ENCODE assay signal across 8 cellular contexts in the genomic region with DNA sequence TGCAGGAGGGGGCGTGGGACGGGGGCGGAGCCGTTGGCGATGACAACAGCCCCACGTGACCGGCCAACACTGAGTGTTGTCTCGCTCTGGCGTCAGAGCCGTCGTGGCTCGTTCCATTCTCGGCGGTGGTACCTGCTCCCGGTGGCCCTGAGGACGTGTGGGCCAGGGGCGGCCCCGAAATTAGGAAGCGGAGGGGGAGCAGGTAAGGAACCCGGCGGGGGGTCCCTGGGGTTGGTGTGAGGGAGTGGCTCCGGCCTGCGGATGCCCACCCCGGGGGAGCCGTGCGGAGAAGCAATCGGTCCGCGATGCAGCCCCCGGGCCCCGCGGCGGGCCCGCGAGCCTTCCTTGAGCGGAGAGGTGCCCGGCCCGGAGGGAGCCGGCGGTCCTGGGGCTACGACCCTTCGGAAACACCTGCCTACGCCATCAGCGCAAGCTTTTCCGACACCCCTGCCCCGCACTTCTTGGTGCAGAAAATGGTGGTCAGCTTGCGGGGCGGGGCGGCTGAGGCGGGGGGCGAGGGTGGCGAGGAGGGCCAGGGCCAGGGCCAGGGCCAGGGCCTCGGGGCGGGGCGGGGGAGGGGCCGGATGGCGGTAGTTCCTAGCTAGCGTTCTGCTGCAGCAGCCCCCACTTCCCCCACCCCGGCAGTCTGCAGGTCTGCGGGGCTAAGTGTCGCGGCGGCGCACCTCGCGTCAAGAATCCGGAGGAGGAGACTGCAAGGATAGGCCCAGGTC. TPM values are rescaled to one million over a fixed set of nuclear protein-coding genes. Genes with fewer than 3 reads are reported as not detected.
DNase-seq lines count a peak whose midpoint lies in the region; ATAC-seq and TF ChIP-seq lines count a peak whose summit lies in the region.

Gene BEX4 (plus strand): TSS at position 72 of the 731 bp plus-strand sequence. CDS start 1,046 bp downstream, outside the sequence.

- H3K4me1 ChIP-seq in esophagus (ENCODE audit: control insufficient read depth in 2 of 2, insufficient read depth in 2 of 2, low read length in 1 of 2) (peaks cover 0 to 2% of the 10 kb centered on the region in 2 donors), muscle layer of colon (ENCODE audit: insufficient read depth, low read length) (no peaks in the 10 kb centered on the region)

- H3K4me3 ChIP-seq in AG04450 (ENCODE audit: low read depth, low read length) (peak within 1 kb of the TSS; percentile 59), esophagus (ENCODE audit: low read depth in 1 of 2, low read length in 2 of 2) (peak within 1 kb of the TSS; percentile 55 to 82), muscle layer of colon (ENCODE audit: low read depth in 1 of 2, low read length in 2 of 2) (peak within 1 kb of the TSS; percentile 32 to 69)

- H3K27me3 ChIP-seq in AG04450 (ENCODE audit: control insufficient read depth, insufficient read depth, low read length) (peaks cover 9% of the 10 kb centered on the region), esophagus (ENCODE audit: control insufficient read depth in 1 of 2, insufficient read depth in 2 of 2, low read length in 2 of 2) (no peaks in the 10 kb centered on the region), muscle layer of colon (ENCODE audit: control insufficient read depth in 1 of 2, insufficient read depth in 2 of 2, low read length in 2 of 2) (peaks cover 2 to 15% of the 10 kb centered on the region in 2 donors)

- H3K4me3 Mint-ChIP-seq in activated T-cell treated with anti-CD3 and anti-CD28 coated beads, Interleukin-2, amount 50 U/mL, for 24 hours: peak within 1 kb of the TSS; percentile 82

- H3K36me3 Mint-ChIP-seq in activated T-cell treated with anti-CD3 and anti-CD28 coated beads, Interleukin-2, amount 50 U/mL, for 24 hours (ENCODE audit: low read depth): peaks cover 8% of the 10 kb centered on the region

- DNase-seq in AG04450 (ENCODE audit: low read depth, low spot score): no peak
- peak; percentile 83 for DNase-seq in NCI-H748 (lab: John Stamatoyannopoulos, UW; ENCODE audit: unreplicated experiment)
- peak; percentile 86 for DNase-seq in activated T-cell treated with anti-CD3 and anti-CD28 coated beads, Interleukin-2, amount 50 U/mL, for 24 hours
- DNase-seq in stimulated activated CD8-positive, alpha-beta memory T cell treated with anti-CD3 and anti-CD28 coated beads, Interleukin-4, amount 100 ng/mL, for 4 hours (ENCODE audit: low read depth in 2 of 2, low spot score in 1 of 2): peak; percentile 57 to 64

- 1 to 32% methylated on average over 42 to 65 of the region's 67 CpGs for WGBS in esophagus, 2 donors

- no peaks in the 10 kb centered on the region for H3K36me3 ChIP-seq in esophagus (ENCODE audit: control insufficient read depth in 2 of 2, insufficient read depth in 2 of 2, low read length in 1 of 2)
- no peaks in the 10 kb centered on the region for H3K36me3 ChIP-seq in muscle layer of colon (ENCODE audit: insufficient read depth, low read length)

- H3K27me3 Mint-ChIP-seq in activated T-cell treated with anti-CD3 and anti-CD28 coated beads, Interleukin-2, amount 50 U/mL, for 24 hours: peaks cover 60% of the 10 kb centered on the region

- H3K27ac ChIP-seq in AG04450 (ENCODE audit: low read depth, low read length): no peak within 1 kb of the TSS
- peak within 1 kb of the TSS; percentile 64 to 76 for H3K27ac ChIP-seq in esophagus (ENCODE audit: low read depth in 2 of 2, low read length in 1 of 2)
- peak within 1 kb of the TSS; percentile 88 for H3K27ac ChIP-seq in muscle layer of colon (ENCODE audit: low read depth, low read length)

- POLR2A ChIA-PET in AG04450 (lab: Yijun Ruan, JAX): no interaction called here

- no peak for TF ChIP-seq CTCF in AG04450 (IDR thresholded peaks at IDR 0.05; ENCODE audit: low read depth, low read length)

- ATAC-seq in GM18907 (IDR thresholded peaks at IDR 0.05; ENCODE audit: unreplicated experiment) (peak; percentile 94), HG03108 (IDR thresholded peaks at IDR 0.05; ENCODE audit: unreplicated experiment) (peak; percentile 96)

- H3K9me3 ChIP-seq in AG04450 (ENCODE audit: control insufficient read depth, insufficient read depth, low read length): no peaks in the 10 kb centered on the region
- no peaks in the 10 kb centered on the region for H3K9me3 ChIP-seq in esophagus (ENCODE audit: control insufficient read depth in 2 of 2, insufficient read depth in 1 of 2, low read depth in 1 of 2, low read length in 1 of 2)
- H3K9me3 ChIP-seq in muscle layer of colon (ENCODE audit: low read length): no peaks in the 10 kb centered on the region

- H3K9me3 Mint-ChIP-seq in activated T-cell treated with anti-CD3 and anti-CD28 coated beads, Interleukin-2, amount 50 U/mL, for 24 hours: no peaks in the 10 kb centered on the region

- H3K4me1 Mint-ChIP-seq in activated T-cell treated with anti-CD3 and anti-CD28 coated beads, Interleukin-2, amount 50 U/mL, for 24 hours (ENCODE audit: low read depth): peaks cover 12% of the 10 kb centered on the region

- H3K27ac Mint-ChIP-seq in activated T-cell treated with anti-CD3 and anti-CD28 coated beads, Interleukin-2, amount 50 U/mL, for 24 hours: peak within 1 kb of the TSS; percentile 82

- CTCF ChIA-PET in AG04450 (lab: Charles Lee): interaction anchor here (0.9 kb wide), 1 partner anchor 250 kb away, joined by 5 read pairs; no protein-coding TSS in a partner anchor

- H3K9ac ChIP-seq in muscle layer of colon (ENCODE audit: low read length): peak within 1 kb of the TSS; percentile 41

RNA-seq across cellular contexts. Expression of gene BEX4, which starts in this region (rescaled TPM):
- 14.4 and 21.1 TPM in 2 replicates for polyA plus RNA-seq in AG04450 (2011; rRNA removed)
- polyA minus RNA-seq in AG04450 (2011; rRNA and poly(A)+ RNA removed): 3.3 TPM in 2 replicates
- polyA plus RNA-seq in esophagus: 10 to 100 TPM; 41.4 to 56.0 TPM
